ENCODE assay signal across 8 cellular contexts in genomic region chr7:128672927-128673517, GRCh38. TPM values are rescaled to one million over a fixed set of nuclear protein-coding genes. Genes with fewer than 3 reads are reported as not detected.
DNase-seq lines count a peak whose midpoint lies in the region; ATAC-seq and TF ChIP-seq lines count a peak whose summit lies in the region.

No MANE protein-coding gene starts in this region.

- no peaks in the 10 kb centered on the region for H3K9me3 Mint-ChIP-seq in immature natural killer cell

- no peak for ATAC-seq in HG03565 (IDR thresholded peaks at IDR 0.05; ENCODE audit: unreplicated experiment)

- H3K27ac ChIP-seq in VCaP: no peak overlapping the region

- H3K4me3 Mint-ChIP-seq in immature natural killer cell: no peak overlapping the region

- H3K4me1 Mint-ChIP-seq in immature natural killer cell: peaks cover 0 to 3% of the 10 kb centered on the region in 2 donors

- H3K27me3 Mint-ChIP-seq in immature natural killer cell (ENCODE audit: low read depth in 3 of 3): peaks cover 7 to 14% (median 12%) of the 10 kb centered on the region in 3 donors

- no peaks in the 10 kb centered on the region for H3K36me3 Mint-ChIP-seq in immature natural killer cell

- TF ChIP-seq CTCF in VCaP (conservative IDR thresholded peaks at IDR 0.05): peak; percentile 68

- H3K27ac Mint-ChIP-seq in immature natural killer cell: peak overlapping the region in 1 of 6 donors; percentile 58

- DNase-seq in activated naive CD4-positive, alpha-beta T cell treated with Interleukin-2 at 50 U/mL for 16 hours: peak; percentile 6
- no peak for DNase-seq in activated naive CD4-positive, alpha-beta T cell treated with anti-CD3 and anti-CD28 coated beads, Interleukin-2, amount 50 U/mL, for 16 hours
- DNase-seq in globus pallidus (ENCODE audit: low spot score) (peak; percentile 4), COLO668 (lab: John Stamatoyannopoulos, UW; ENCODE audit: unreplicated experiment) (no peak), immature natural killer cell (no peak)
- peak; percentile 11 for DNase-seq in stimulated activated CD4-positive, alpha-beta T cell treated with anti-CD3 and anti-CD28 coated beads, Interleukin-4, amount 100 ng/mL, for 1 hour

RNA-seq across cellular contexts. Expression of gene GARIN1A, which starts 0.9 kb away (rescaled TPM):
- not detected for polyA plus RNA-seq in immature natural killer cell

Comparison
In these comparisons a context has a peak if more than half of its experiments do, and no peak if none do; other contexts are left out.
1. DNase-seq: peak in activated naive CD4-positive, alpha-beta T cell treated with Interleukin-2 at 50 U/mL for 16 hours (single experiment), globus pallidus (single experiment) and stimulated activated CD4-positive, alpha-beta T cell treated with anti-CD3 and anti-CD28 coated beads, Interleukin-4, amount 100 ng/mL, for 1 hour (single experiment); none in activated naive CD4-positive, alpha-beta T cell treated with anti-CD3 and anti-CD28 coated beads, Interleukin-2, amount 50 U/mL, for 16 hours (single experiment), COLO668 (single experiment) and immature natural killer cell (0 of 3).